31 cellular contexts compared by ENCODE assay signal in the genomic region with DNA sequence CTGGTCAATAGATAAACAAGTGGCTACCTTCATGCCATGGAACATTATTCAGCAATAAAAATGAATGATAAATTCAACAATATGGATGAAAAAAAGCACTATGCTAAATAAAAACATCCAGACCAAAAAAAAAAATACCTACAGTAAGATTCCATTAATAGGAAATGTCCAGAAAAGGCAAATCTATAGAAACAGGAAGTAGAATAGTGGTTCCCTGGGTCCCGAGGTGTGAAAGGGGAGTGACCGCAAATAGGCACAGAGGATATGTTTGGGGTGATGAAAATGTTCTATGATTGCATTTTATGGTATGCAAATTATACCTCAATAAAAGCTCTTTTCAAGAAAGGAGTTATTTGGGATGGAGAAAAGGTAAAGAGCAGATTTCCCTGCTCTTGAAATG. TPM values are rescaled to one million over a fixed set of nuclear protein-coding genes. Genes with fewer than 3 reads are reported as not detected.
"Had no signal": no experiment of that assay in that cellular context is flagged by ENCODE, and none has a peak within 500 bp of the region (broad histone marks: within the 10 kb centered on the region; RNA-seq: fewer than 3 reads in every experiment).

No MANE protein-coding gene starts in this region.

- H3K4me3 Mint-ChIP-seq: stimulated activated effector memory CD8-positive, alpha-beta T cell treated with anti-CD3 and anti-CD28 coated beads, Interleukin-12 subunit alpha, Interleukin-12 subunit beta, amount 100 ng/mL, for 72 hours; stimulated activated memory B cell treated with anti-CD40 and anti-IgM and Interleukin-4, amounts not matched to agents 10 μg/mL and 1 μg/mL and 100 μg/mL, for 72 hours; stimulated activated naive B cell treated with anti-CD40 and anti-IgM and Interleukin-4, amounts not matched to agents 10 μg/mL and 1 μg/mL and 100 μg/mL, for 72 hours; stimulated activated naive CD8-positive, alpha-beta T cell treated with anti-CD3 and anti-CD28 coated beads, Interleukin-15, amount 100 ng/mL, for 72 hours; stimulated activated naive CD8-positive, alpha-beta T cell treated with anti-CD3 and anti-CD28 coated beads, Interleukin-15, Interleukin-2, amounts not matched to agents 100 ng/mL and 50 ng/mL, for 24 hours; type B pancreatic cell had no signal

- H3K27ac Mint-ChIP-seq: stimulated activated effector memory CD8-positive, alpha-beta T cell treated with anti-CD3 and anti-CD28 coated beads, Interleukin-12 subunit alpha, Interleukin-12 subunit beta, amount 100 ng/mL, for 72 hours; stimulated activated memory B cell treated with anti-CD40 and anti-IgM and Interleukin-4, amounts not matched to agents 10 μg/mL and 1 μg/mL and 100 μg/mL, for 72 hours; stimulated activated naive B cell treated with anti-CD40 and anti-IgM and Interleukin-4, amounts not matched to agents 10 μg/mL and 1 μg/mL and 100 μg/mL, for 72 hours; stimulated activated naive CD8-positive, alpha-beta T cell treated with anti-CD3 and anti-CD28 coated beads, Interleukin-15, amount 100 ng/mL, for 72 hours; stimulated activated naive CD8-positive, alpha-beta T cell treated with anti-CD3 and anti-CD28 coated beads, Interleukin-15, Interleukin-2, amounts not matched to agents 100 ng/mL and 50 ng/mL, for 24 hours; type B pancreatic cell had no signal

- DNase-seq: stimulated activated CD4-positive, alpha-beta T cell treated with anti-CD3 and anti-CD28 coated beads, Interleukin-2, amount 100 ng/mL, for 48 hours; stimulated activated CD4-positive, alpha-beta T cell treated with anti-CD3 and anti-CD28 coated beads, Interleukin-4, amount 100 ng/mL, for 1 hour; stimulated activated CD4-positive, alpha-beta T cell treated with anti-CD3 and anti-CD28 coated beads, Interleukin-4, amount 100 ng/mL, for 24 hours; stimulated activated CD4-positive, alpha-beta T cell treated with anti-CD3 and anti-CD28 coated beads, Interleukin-4, amount 100 ng/mL, for 4 hours; stimulated activated CD8-positive, alpha-beta memory T cell treated with anti-CD3 and anti-CD28 coated beads, Interleukin-4, amount 100 ng/mL, for 48 hours; stimulated activated naive B cell treated with anti-CD40 and anti-IgM and Interleukin-4, amounts not matched to agents 10 μg/mL and 1 μg/mL and 100 μg/mL, for 72 hours; stimulated activated naive CD4-positive, alpha-beta T cell; stimulated activated naive CD4-positive, alpha-beta T cell treated with Interleukin-2 at 50 U/mL for 16 hours; stimulated activated naive CD8-positive, alpha-beta T cell treated with anti-CD3 and anti-CD28 coated beads, Interleukin-15, amount 100 ng/mL, for 72 hours; stimulated activated naive CD8-positive, alpha-beta T cell treated with anti-CD3 and anti-CD28 coated beads, Interleukin-15, Interleukin-2, amounts not matched to agents 100 U/mL and 50 U/mL, for 24 hours; stomach; substantia nigra; testis; thyroid gland; tibial artery; transverse colon; trophoblast cell; upper lobe of left lung; upper lobe of right lung; uterus had no signal

- H3K4me1 Mint-ChIP-seq: stimulated activated memory B cell treated with anti-CD40 and anti-IgM and Interleukin-4, amounts not matched to agents 10 μg/mL and 1 μg/mL and 100 μg/mL, for 72 hours; stimulated activated naive CD8-positive, alpha-beta T cell treated with anti-CD3 and anti-CD28 coated beads, Interleukin-15, amount 100 ng/mL, for 72 hours had no signal

- H3K9me3 Mint-ChIP-seq: stimulated activated effector memory CD8-positive, alpha-beta T cell treated with anti-CD3 and anti-CD28 coated beads, Interleukin-12 subunit alpha, Interleukin-12 subunit beta, amount 100 ng/mL, for 72 hours; stimulated activated memory B cell treated with anti-CD40 and anti-IgM and Interleukin-4, amounts not matched to agents 10 μg/mL and 1 μg/mL and 100 μg/mL, for 72 hours; stimulated activated naive B cell treated with anti-CD40 and anti-IgM and Interleukin-4, amounts not matched to agents 10 μg/mL and 1 μg/mL and 100 μg/mL, for 72 hours; stimulated activated naive CD8-positive, alpha-beta T cell treated with anti-CD3 and anti-CD28 coated beads, Interleukin-15, amount 100 ng/mL, for 72 hours; stimulated activated naive CD8-positive, alpha-beta T cell treated with anti-CD3 and anti-CD28 coated beads, Interleukin-15, Interleukin-2, amounts not matched to agents 100 ng/mL and 50 ng/mL, for 24 hours; type B pancreatic cell had no signal

- ATAC-seq: stimulated activated memory B cell treated with anti-CD40 and anti-IgM and Interleukin-4, amounts not matched to agents 10 μg/mL and 1 μg/mL and 100 μg/mL, for 72 hours; stimulated activated naive B cell treated with anti-CD40 and anti-IgM and Interleukin-4, amounts not matched to agents 10 μg/mL and 1 μg/mL and 100 μg/mL, for 72 hours; stimulated activated naive CD8-positive, alpha-beta T cell treated with anti-CD3 and anti-CD28 coated beads, Interleukin-15, amount 100 ng/mL, for 72 hours; stimulated activated naive CD8-positive, alpha-beta T cell treated with anti-CD3 and anti-CD28 coated beads, Interleukin-15, Interleukin-2, amounts not matched to agents 100 U/mL and 50 U/mL, for 24 hours; upper lobe of right lung had no signal

- H3K36me3 Mint-ChIP-seq: stimulated activated effector memory CD8-positive, alpha-beta T cell treated with anti-CD3 and anti-CD28 coated beads, Interleukin-12 subunit alpha, Interleukin-12 subunit beta, amount 100 ng/mL, for 72 hours; type B pancreatic cell had no signal

RNA-seq across cellular contexts. Expression of a gene that starts 3.6 kb away (rescaled TPM):
- total RNA-seq: stomach, subcutaneous adipose tissue, suprapubic skin, testis, thoracic aorta, thyroid gland, tibial nerve, transverse colon, upper lobe of left lung, upper lobe of right lung, ureter, urinary bladder, uterus, vagina had no signal
